Comparison of ENCODE assay signal across 8 cellular contexts in genomic region chr11:33692013-33692504, GRCh38. TPM values are rescaled to one million over a fixed set of nuclear protein-coding genes. Genes with fewer than 3 reads are reported as not detected.
DNase-seq lines count a peak whose midpoint lies in the region; FAIRE-seq and TF ChIP-seq lines count a peak whose summit lies in the region.

No MANE protein-coding gene starts in this region.

- peak; percentile 90 for FAIRE-seq in endometrium (lab: Jason Lieb, UNC)

- peaks cover 0 to 10% of the 10 kb centered on the region in 2 donors for H3K4me1 ChIP-seq in uterus

- H3K36me3 ChIP-seq in uterus = no peaks in the 10 kb centered on the region

- H3K27ac ChIP-seq in uterus = peak overlapping the region; percentile 86

- intact Hi-C loops in uterus (cut with DNase I; ENCODE audit: low total_unique reads) = no loop called here

- no peak for TF ChIP-seq CTCF in uterus (IDR thresholded peaks at IDR 0.05)

- peak overlapping the region in 1 of 2 donors; percentile 9 for H3K4me3 ChIP-seq in uterus

- TF ChIP-seq POLR2A in uterus (IDR thresholded peaks at IDR 0.05) = peak; percentile 23 to 28

- no peaks in the 10 kb centered on the region for H3K27me3 ChIP-seq in uterus

- in situ Hi-C loops in Caki2 (cut with HindIII; ENCODE audit: low pct_unique_long_range_greater_than_20kb, low sequenced_read_pairs) = no loop called here

- peak; percentile 89 for DNase-seq in Caki2 (ENCODE audit: low read depth)
- peak; percentile 89 to 95 for DNase-seq in NCI-H446 (lab: John Stamatoyannopoulos, UW)
- peak; percentile 62 for DNase-seq in middle frontal gyrus (ENCODE audit: extremely low spot score, low spot score)
- peak; percentile 58 to 82 for DNase-seq in uterus
- DNase-seq in OCI-M2 (lab: John Stamatoyannopoulos, UW; ENCODE audit: unreplicated experiment) = no peak
- DNase-seq in HuH-7 (ENCODE audit: low spot score) = no peak
- DNase-seq in stimulated activated CD4-positive, alpha-beta T cell treated with anti-CD3 and anti-CD28 coated beads, Interleukin-4, amount 100 ng/mL, for 24 hours = no peak

- no peaks in the 10 kb centered on the region for H3K9me3 ChIP-seq in uterus

RNA-seq across cellular contexts. Expression of gene C11orf91, which starts 8.6 kb away (rescaled TPM):
- not detected in 2 replicates for total RNA-seq in Caki2 (2014; rRNA removed; shearing (Covaris generic); ENCODE audit: low replicate concordance)
- total RNA-seq in uterus = not detected

RNA-seq across cellular contexts. Expression of gene CD59, which starts 44.2 kb away (rescaled TPM):
- 131 and 219 TPM in 2 replicates for total RNA-seq in Caki2 (2014; rRNA removed; shearing (Covaris generic); ENCODE audit: low replicate concordance)
- total RNA-seq in uterus = 100 to 1,000 TPM; 221 to 621 (median 300) TPM

Comparison
In these comparisons a context has a peak if more than half of its experiments do, and no peak if none do; other contexts are left out.
1. DNase-seq: peak in Caki2 (single experiment), NCI-H446 (2 of 2), middle frontal gyrus (single experiment) and uterus (2 of 2); none in OCI-M2 (single experiment), HuH-7 (single experiment) and stimulated activated CD4-positive, alpha-beta T cell treated with anti-CD3 and anti-CD28 coated beads, Interleukin-4, amount 100 ng/mL, for 24 hours (single experiment).